Comparison of ENCODE assay signal across 8 cellular contexts in the genomic region with DNA sequence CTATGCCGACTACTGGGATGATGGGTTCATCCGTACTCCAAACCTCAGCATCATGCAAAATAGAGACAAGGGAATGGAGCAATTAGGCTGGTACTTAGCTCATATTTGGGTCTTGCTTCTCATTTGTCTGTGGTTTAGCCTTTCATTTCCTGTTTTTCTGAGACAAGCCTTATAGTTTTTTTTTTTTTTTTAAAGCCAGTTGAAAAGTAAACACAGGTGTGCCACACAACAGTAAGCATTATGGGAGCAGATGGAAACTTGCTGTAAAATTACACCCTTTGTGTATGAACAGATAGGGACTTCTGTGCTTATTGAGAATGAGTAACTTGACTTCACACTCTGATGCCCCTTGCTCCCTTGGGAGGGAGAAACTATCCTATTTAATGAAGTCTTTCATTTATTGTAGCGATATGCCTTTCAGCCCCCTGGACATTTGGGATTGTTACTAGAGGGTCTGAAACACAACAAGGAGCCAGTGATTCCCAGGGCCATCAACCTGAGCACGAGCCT. TPM values are rescaled to one million over a fixed set of nuclear protein-coding genes. Genes with fewer than 3 reads are reported as not detected.
A peak's percentile ranks its signal among the peaks of the same experiment; 100 is the strongest.
DNase-seq lines count a peak whose midpoint lies in the region; ATAC-seq, FAIRE-seq and TF ChIP-seq lines count a peak whose summit lies in the region.

No MANE protein-coding gene starts in this region.

- CTCF ChIA-PET in activated CD8-positive, alpha-beta memory T cell treated with anti-CD3 and anti-CD28 coated beads, Interleukin-2, amount 10 ng/mL, durations not matched to agents 7 days and 5 days (lab: Charles Lee) = no interaction called here
- CTCF ChIA-PET in RWPE1 (lab: Yijun Ruan, JAX) = no interaction called here

- intact Hi-C loops in pancreas (cut with DNase I) = no loop called here

- peaks cover 22 to 67% (median 48%) of the 10 kb centered on the region in 3 donors for H3K4me1 ChIP-seq in pancreas

- no peak overlapping the region for H3K4me3 ChIP-seq in pancreas

- TF ChIP-seq CTCF in pancreas (IDR thresholded peaks at IDR 0.05) (no peak), RWPE1 (conservative IDR thresholded peaks at IDR 0.05; ENCODE audit: low read depth) (no peak)

- DNase-seq in NCI-H2107 (lab: John Stamatoyannopoulos, UW) (peak; percentile 43), pancreas (peak in 1 of 6 donors; percentile 14), HCEC 1CT (no peak), KBM-7 (no peak), RWPE1 (ENCODE audit: low spot score) (no peak)
- DNase-seq in activated CD8-positive, alpha-beta memory T cell treated with anti-CD3 and anti-CD28 coated beads, Interleukin-2, amount 10 ng/mL, durations not matched to agents 7 days and 5 days = no peak

- H3K36me3 Mint-ChIP-seq in activated CD8-positive, alpha-beta memory T cell treated with anti-CD3 and anti-CD28 coated beads, Interleukin-2, amount 10 ng/mL, durations not matched to agents 7 days and 5 days = no peaks in the 10 kb centered on the region

- peak; percentile 78 for ATAC-seq in GM19035 (IDR thresholded peaks at IDR 0.05; ENCODE audit: unreplicated experiment)
- ATAC-seq in HG03045 (IDR thresholded peaks at IDR 0.05; ENCODE audit: unreplicated experiment) = peak; percentile 67
- ATAC-seq in pancreas = peak; percentile 32 to 58 (median 46)
- ATAC-seq in activated CD8-positive, alpha-beta memory T cell treated with anti-CD3 and anti-CD28 coated beads, Interleukin-2, amount 10 ng/mL, durations not matched to agents 7 days and 5 days = no peak

- POLR2A ChIA-PET in RWPE1 (lab: Yijun Ruan, JAX; ENCODE audit: low non-redundant PET) = no interaction called here

- in situ Hi-C loops in KBM-7 (cut with MboI; ENCODE audit: low pct_unique_long_range_greater_than_20kb, low sequenced_read_pairs) = no loop called here

- H3K27me3 Mint-ChIP-seq in activated CD8-positive, alpha-beta memory T cell treated with anti-CD3 and anti-CD28 coated beads, Interleukin-2, amount 10 ng/mL, durations not matched to agents 7 days and 5 days = peaks cover 4% of the 10 kb centered on the region

- no peaks in the 10 kb centered on the region for H3K27me3 ChIP-seq in pancreas

- H3K4me1 Mint-ChIP-seq in activated CD8-positive, alpha-beta memory T cell treated with anti-CD3 and anti-CD28 coated beads, Interleukin-2, amount 10 ng/mL, durations not matched to agents 7 days and 5 days = peaks cover 3% of the 10 kb centered on the region

- no peak overlapping the region for H3K4me3 Mint-ChIP-seq in activated CD8-positive, alpha-beta memory T cell treated with anti-CD3 and anti-CD28 coated beads, Interleukin-2, amount 10 ng/mL, durations not matched to agents 7 days and 5 days

- 78 to 83% methylated on average over 4 of the region's 4 CpGs for WGBS in pancreas, 2 donors

- H3K9me3 Mint-ChIP-seq in activated CD8-positive, alpha-beta memory T cell treated with anti-CD3 and anti-CD28 coated beads, Interleukin-2, amount 10 ng/mL, durations not matched to agents 7 days and 5 days (ENCODE audit: low read depth) = no peaks in the 10 kb centered on the region

- H3K27ac Mint-ChIP-seq in activated CD8-positive, alpha-beta memory T cell treated with anti-CD3 and anti-CD28 coated beads, Interleukin-2, amount 10 ng/mL, durations not matched to agents 7 days and 5 days = no peak overlapping the region

- H3K36me3 ChIP-seq in pancreas = no peaks in the 10 kb centered on the region

- no peak for FAIRE-seq in pancreas (lab: Jason Lieb, UNC)

- H3K27ac ChIP-seq in pancreas (peak overlapping the region in 2 of 4 donors; percentile 76 to 79), RWPE1 (no peak overlapping the region)

- no peaks in the 10 kb centered on the region for H3K9me3 ChIP-seq in pancreas

RNA-seq across cellular contexts. Expression of gene RASSF6, which starts 13.7 kb away (rescaled TPM):
- 10 to 100 TPM in 1 of 6 donors, 1 to 10 TPM in 5; 3.1 to 10.2 (median 5.8) TPM for total RNA-seq in pancreas
- 1 to 10 TPM; 2.8 to 4.1 TPM for polyA plus RNA-seq in pancreas
- not detected for total RNA-seq in activated CD8-positive, alpha-beta memory T cell treated with anti-CD3 and anti-CD28 coated beads, Interleukin-2, amount 10 ng/mL, durations not matched to agents 7 days and 5 days

Comparison
In these comparisons a context has a peak if more than half of its experiments do, and no peak if none do; other contexts are left out.
1. RNA of gene RASSF6, which starts 13.7 kb away (total RNA-seq): 3.1 to 10.2 TPM in pancreas; not detected in activated CD8-positive, alpha-beta memory T cell treated with anti-CD3 and anti-CD28 coated beads, Interleukin-2, amount 10 ng/mL, durations not matched to agents 7 days and 5 days; every median in the first group is over 4 times any median in the second.